8 cellular contexts compared by ENCODE assay signal in the genomic region with DNA sequence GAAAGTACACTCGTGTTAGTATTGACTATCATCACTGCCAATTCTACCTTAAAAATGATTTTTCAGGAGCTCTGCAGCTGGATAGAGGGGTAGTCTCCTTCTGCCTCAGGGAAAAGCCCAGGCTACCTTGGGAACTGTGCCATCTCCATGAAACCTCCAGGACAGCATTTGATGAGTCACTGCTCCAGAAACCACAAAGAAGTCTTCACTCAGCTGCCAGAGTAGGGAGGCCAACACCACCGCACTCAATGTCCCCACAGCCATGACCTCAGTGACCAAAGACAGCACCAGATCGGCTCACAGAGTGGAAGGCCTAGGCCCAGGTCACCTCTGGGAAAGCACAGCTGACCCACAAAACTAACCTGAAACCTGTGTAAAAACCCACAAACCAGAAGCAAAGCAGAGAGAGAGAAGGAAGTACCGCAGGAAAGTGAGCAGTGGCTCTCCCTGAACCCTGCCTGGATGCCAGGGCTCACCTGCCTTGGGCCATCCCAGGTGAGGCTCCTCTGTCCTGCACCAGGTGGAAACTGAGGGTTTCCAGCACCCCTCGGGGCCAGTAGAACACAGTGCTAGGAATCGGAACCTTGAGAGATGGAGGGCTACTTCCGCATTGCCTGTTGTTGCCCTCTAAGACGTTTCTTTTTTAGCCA. TPM values are rescaled to one million over a fixed set of nuclear protein-coding genes. Genes with fewer than 3 reads are reported as not detected.
A peak's percentile ranks its signal among the peaks of the same experiment; 100 is the strongest.
DNase-seq lines count a peak whose midpoint lies in the region; ATAC-seq and TF ChIP-seq lines count a peak whose summit lies in the region.

No MANE protein-coding gene starts in this region.

- no peak for ATAC-seq in HG03108 (IDR thresholded peaks at IDR 0.05; ENCODE audit: unreplicated experiment)

- peak overlapping the region; percentile 59 to 89 (median 67) for H3K27ac Mint-ChIP-seq in nephron

- no peak overlapping the region for H3K4me3 Mint-ChIP-seq in nephron

- no peaks in the 10 kb centered on the region for H3K27me3 ChIP-seq in esophagus (ENCODE audit: control insufficient read depth in 1 of 2, insufficient read depth in 2 of 2, low read length in 2 of 2)

- WGBS in esophagus, 2 donors, result 76 to 82% methylated on average over 8 of the region's 8 CpGs

- H3K27ac ChIP-seq in esophagus (ENCODE audit: low read depth in 2 of 2, low read length in 1 of 2), result peak overlapping the region; percentile 1 to 44

- DNase-seq in AG08395 (ENCODE audit: low spot score) (peak; percentile 93), NCI-H460 (ENCODE audit: extremely low read depth, low read depth) (peak; percentile 25), GM10266 (ENCODE audit: extremely low spot score) (no peak), NCI-H2081 (lab: John Stamatoyannopoulos, UW) (no peak), activated gamma-delta T cell (lab: John Stamatoyannopoulos, UW) (no peak)

- peaks cover 2 to 11% of the 10 kb centered on the region in 2 donors for H3K4me1 ChIP-seq in esophagus (ENCODE audit: control insufficient read depth in 2 of 2, insufficient read depth in 2 of 2, low read length in 1 of 2)

- H3K36me3 ChIP-seq in esophagus (ENCODE audit: control insufficient read depth in 2 of 2, insufficient read depth in 2 of 2, low read length in 1 of 2), result no peaks in the 10 kb centered on the region

- H3K4me1 Mint-ChIP-seq in nephron, result peaks cover 22% of the 10 kb centered on the region

- no peaks in the 10 kb centered on the region for H3K9me3 ChIP-seq in esophagus (ENCODE audit: control insufficient read depth in 2 of 2, insufficient read depth in 1 of 2, low read depth in 1 of 2, low read length in 1 of 2)

- H3K9me3 Mint-ChIP-seq in nephron, result peaks cover 9% of the 10 kb centered on the region

- no peaks in the 10 kb centered on the region for H3K27me3 Mint-ChIP-seq in nephron (ENCODE audit: low read depth)

- H3K4me3 ChIP-seq in esophagus (ENCODE audit: low read depth in 1 of 2, low read length in 2 of 2), result no peak overlapping the region

- H3K36me3 Mint-ChIP-seq in nephron (ENCODE audit: low read depth), result no peaks in the 10 kb centered on the region

- TF ChIP-seq CTCF in nephron (IDR thresholded peaks at IDR 0.05; ENCODE audit: unreplicated experiment in 3 of 3) (no peak), GM10266 (IDR thresholded peaks at IDR 0.05; ENCODE audit: control insufficient read depth, insufficient read depth, low read depth, missing control alignments) (no peak)

RNA-seq across cellular contexts. Expression of gene S1PR3, which starts 30.0 kb away (rescaled TPM):
- 3.0 and 3.3 TPM in 2 replicates for total RNA-seq in NCI-H460 (2014; rRNA removed; shearing (Covaris generic))
- 0.60 and 1.4 TPM in 2 replicates for polyA plus RNA-seq in NCI-H460 (2014; cell fraction: nucleus; rRNA removed)
- polyA plus RNA-seq in esophagus, result 1 to 10 TPM; 3.2 to 6.7 TPM

Comparison
In these comparisons a context has a peak if more than half of its experiments do, and no peak if none do; other contexts are left out.
1. DNase-seq: peak in AG08395 (single experiment) and NCI-H460 (single experiment); none in GM10266 (single experiment), NCI-H2081 (0 of 2) and activated gamma-delta T cell (single experiment).